ENCODE assay signal across 2 cellular contexts in the genomic region with DNA sequence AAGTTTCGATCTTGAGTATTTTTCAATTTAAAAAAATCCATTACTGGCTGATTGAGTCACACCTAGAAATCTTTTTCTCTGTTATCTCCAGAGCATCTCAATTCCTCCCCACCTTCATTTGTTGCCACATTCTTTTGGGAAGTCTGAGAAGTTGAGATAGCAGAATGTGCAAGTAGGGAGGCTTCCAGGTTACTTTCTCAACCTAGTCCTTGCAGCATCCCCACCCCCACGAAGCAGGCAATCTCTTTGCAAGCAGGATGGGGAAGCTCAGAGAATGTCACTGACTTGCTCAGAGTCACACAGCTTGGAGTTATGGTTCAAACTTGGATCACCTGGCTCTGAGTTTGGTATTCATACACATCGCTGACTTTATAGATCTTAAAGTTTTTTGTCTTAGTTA.
A peak's percentile ranks its signal among the peaks of the same experiment; 100 is the strongest.
TF ChIP-seq lines count a peak whose summit lies in the region.

No MANE protein-coding gene starts in this region.

TF ChIP-seq in K562, 482 proteins besides CTCF, POLR2A, EP300 and RAD21 (continued from another document and continues in another):
- no peak for TF ChIP-seq ZNF311 (CRISPR knock-in tag; IDR thresholded peaks at IDR 0.05)
- peak; percentile 28; the same call in 1 of the 2 replicates for TF ChIP-seq FOSL1 (tag; conservative IDR thresholded peaks at IDR 0.05)
- TF ChIP-seq NR2C2 (CRISPR knock-in tag; IDR thresholded peaks at IDR 0.05), result no peak
- TF ChIP-seq NR2C2 (tag; IDR thresholded peaks at IDR 0.05), result no peak
- peak; percentile 21; the same call in 1 of the 2 replicates for TF ChIP-seq JUND (IDR thresholded peaks at IDR 0.05; ENCODE audit: borderline replicate concordance, low read depth, low read length)
- TF ChIP-seq JUND (tag; IDR thresholded peaks at IDR 0.05; ENCODE audit: borderline replicate concordance, low read depth, low read length), result no peak
- 0 out of 2 replicates have a peak, but pooled peaks have one; percentile 21 for TF ChIP-seq SMAD4 (CRISPR knock-in tag; conservative IDR thresholded peaks at IDR 0.05)
- TF ChIP-seq, protein P1, sequence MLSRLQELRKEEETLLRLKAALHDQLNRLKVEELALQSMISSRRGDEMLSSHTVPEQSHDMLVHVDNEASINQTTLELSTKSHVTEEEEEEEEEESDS (CRISPR knock-in tag; IDR thresholded peaks at IDR 0.05), result no peak
- peak; percentile 14; the same call in 1 of the 2 replicates for TF ChIP-seq MECOM (CRISPR knock-in tag; IDR thresholded peaks at IDR 0.05)
- TF ChIP-seq KLF10 (CRISPR knock-in tag; IDR thresholded peaks at IDR 0.05), result no peak
- TF ChIP-seq SMARCA5 (IDR thresholded peaks at IDR 0.05), result peak; percentile 56; the same call in 1 of the 2 replicates
- TF ChIP-seq SP2 (IDR thresholded peaks at IDR 0.05; ENCODE audit: extremely low read depth, low read depth, low read length, poor library complexity, severe bottlenecking), result no peak
- no peak for TF ChIP-seq NR4A1 (CRISPR knock-in tag; IDR thresholded peaks at IDR 0.05)
- no peak for TF ChIP-seq NR4A1 (tag; IDR thresholded peaks at IDR 0.05)
- peak; percentile 51; the same call in 1 of the 2 replicates for TF ChIP-seq ETV1 (tag; conservative IDR thresholded peaks at IDR 0.05; ENCODE audit: low read depth)
- TF ChIP-seq, protein P2, sequence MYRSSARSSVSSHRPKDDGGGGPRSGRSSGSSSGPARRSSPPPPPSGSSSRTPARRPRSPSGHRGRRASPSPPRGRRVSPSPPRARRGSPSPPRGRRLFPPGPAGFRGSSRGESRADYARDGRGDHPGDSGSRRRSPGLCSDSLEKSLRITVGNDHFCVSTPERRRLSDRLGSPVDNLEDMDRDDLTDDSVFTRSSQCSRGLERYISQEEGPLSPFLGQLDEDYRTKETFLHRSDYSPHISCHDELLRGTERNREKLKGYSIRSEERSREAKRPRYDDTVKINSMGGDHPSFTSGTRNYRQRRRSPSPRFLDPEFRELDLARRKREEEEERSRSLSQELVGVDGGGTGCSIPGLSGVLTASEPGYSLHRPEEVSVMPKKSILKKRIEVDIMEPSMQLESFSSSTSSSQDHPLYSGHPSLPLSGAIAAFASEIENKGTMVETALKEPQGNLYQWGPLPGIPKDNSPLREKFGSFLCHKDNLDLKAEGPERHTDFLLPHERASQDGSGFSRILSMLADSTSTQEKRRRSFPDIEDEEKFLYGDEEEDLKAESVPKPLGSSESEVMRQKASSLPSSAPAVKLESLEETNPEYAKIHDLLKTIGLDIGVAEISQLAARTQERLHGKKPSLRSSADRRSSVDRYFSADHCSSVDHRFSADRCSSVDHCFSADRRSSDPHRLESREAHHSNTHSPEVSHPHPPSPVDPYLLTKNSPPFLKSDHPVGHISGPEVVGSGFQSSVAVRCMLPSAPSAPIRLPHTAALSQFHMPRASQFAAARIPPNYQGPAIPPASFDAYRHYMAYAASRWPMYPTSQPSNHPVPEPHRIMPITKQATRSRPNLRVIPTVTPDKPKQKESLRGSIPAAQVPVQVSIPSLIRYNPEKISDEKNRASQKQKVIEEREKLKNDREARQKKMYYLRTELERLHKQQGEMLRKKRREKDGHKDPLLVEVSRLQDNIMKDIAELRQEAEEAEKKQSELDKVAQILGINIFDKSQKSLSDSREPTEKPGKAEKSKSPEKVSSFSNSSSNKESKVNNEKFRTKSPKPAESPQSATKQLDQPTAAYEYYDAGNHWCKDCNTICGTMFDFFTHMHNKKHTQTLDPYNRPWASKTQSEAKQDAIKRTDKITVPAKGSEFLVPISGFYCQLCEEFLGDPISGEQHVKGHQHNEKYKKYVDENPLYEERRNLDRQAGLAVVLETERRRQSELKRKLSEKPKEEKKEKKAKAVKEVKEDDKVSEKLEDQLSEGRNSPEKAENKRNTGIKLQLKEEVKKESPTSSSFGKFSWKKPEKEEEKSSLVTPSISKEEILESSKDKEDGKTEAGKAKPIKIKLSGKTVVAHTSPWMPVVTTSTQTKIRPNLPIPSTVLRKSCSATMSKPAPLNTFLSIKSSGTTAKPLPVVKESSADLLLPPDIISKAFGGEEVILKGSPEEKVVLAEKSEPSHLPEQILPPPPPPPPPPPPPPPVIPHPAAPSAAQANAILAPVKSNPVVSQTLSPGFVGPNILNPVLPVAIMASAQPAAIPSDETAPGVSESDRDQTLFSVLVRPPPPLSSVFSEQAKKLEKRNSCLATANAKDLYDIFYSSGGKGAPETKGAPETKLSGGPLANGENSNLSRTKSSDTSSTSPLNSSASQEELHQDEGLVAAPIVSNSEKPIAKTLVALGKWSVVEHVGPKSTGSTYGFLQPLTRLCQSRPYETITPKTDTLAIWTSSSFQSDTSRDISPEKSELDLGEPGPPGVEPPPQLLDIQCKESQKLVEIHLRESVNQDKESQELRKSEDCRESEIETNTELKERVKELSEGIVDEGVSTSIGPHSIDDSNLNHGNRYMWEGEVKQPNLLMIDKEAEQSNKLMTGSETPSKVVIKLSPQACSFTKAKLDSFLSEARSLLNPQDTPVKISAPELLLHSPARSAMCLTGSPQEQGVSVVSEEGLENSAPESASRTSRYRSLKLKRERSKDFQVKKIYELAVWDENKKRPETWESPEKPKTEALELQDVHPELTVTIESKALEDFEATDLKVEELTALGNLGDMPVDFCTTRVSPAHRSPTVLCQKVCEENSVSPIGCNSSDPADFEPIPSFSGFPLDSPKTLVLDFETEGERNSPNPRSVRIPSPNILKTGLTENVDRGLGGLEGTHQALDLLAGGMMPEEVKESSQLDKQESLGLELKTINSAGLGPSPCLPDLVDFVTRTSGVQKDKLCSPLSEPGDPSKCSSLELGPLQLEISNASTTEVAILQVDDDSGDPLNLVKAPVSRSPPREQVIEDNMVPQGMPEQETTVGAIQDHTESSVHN (IDR thresholded peaks at IDR 0.05; ENCODE audit: borderline replicate concordance in 1 of 2, low read depth in 1 of 2), result 0 out of 4 replicates have a peak, but pooled peaks of 1 of the 2 experiments have one; percentile 14
- TF ChIP-seq STAT5A (IDR thresholded peaks at IDR 0.05; ENCODE audit: borderline replicate concordance, low read length), result no peak
- no peak for TF ChIP-seq TCF7 (IDR thresholded peaks at IDR 0.05; ENCODE audit: borderline replicate concordance)
- 0 out of 2 replicates have a peak, but pooled peaks have one; percentile 29 for TF ChIP-seq CBX1 (IDR thresholded peaks at IDR 0.05; ENCODE audit: low read depth)
- no peak for TF ChIP-seq KAT7 (CRISPR knock-in tag; IDR thresholded peaks at IDR 0.05; ENCODE audit: borderline replicate concordance)
- TF ChIP-seq SOX6 (IDR thresholded peaks at IDR 0.05), result peak; percentile 91
- TF ChIP-seq CEBPG (CRISPR knock-in tag; IDR thresholded peaks at IDR 0.05), result no peak
- peak; percentile 33 to 73; a peak in 3 of 4 replicates for TF ChIP-seq CEBPG (tag; conservative IDR thresholded peaks at IDR 0.05 in 1 of 2, IDR thresholded peaks at IDR 0.05 in 1 of 2)
- peak; percentile 71 for TF ChIP-seq TAL1 (IDR thresholded peaks at IDR 0.05)
- TF ChIP-seq C11orf30 (IDR thresholded peaks at IDR 0.05; ENCODE audit: low read depth), result no peak

TF ChIP-seq in neural cell, 6 proteins besides CTCF, POLR2A, EP300 and RAD21 (continued from another document):
- TF ChIP-seq, protein P3, sequence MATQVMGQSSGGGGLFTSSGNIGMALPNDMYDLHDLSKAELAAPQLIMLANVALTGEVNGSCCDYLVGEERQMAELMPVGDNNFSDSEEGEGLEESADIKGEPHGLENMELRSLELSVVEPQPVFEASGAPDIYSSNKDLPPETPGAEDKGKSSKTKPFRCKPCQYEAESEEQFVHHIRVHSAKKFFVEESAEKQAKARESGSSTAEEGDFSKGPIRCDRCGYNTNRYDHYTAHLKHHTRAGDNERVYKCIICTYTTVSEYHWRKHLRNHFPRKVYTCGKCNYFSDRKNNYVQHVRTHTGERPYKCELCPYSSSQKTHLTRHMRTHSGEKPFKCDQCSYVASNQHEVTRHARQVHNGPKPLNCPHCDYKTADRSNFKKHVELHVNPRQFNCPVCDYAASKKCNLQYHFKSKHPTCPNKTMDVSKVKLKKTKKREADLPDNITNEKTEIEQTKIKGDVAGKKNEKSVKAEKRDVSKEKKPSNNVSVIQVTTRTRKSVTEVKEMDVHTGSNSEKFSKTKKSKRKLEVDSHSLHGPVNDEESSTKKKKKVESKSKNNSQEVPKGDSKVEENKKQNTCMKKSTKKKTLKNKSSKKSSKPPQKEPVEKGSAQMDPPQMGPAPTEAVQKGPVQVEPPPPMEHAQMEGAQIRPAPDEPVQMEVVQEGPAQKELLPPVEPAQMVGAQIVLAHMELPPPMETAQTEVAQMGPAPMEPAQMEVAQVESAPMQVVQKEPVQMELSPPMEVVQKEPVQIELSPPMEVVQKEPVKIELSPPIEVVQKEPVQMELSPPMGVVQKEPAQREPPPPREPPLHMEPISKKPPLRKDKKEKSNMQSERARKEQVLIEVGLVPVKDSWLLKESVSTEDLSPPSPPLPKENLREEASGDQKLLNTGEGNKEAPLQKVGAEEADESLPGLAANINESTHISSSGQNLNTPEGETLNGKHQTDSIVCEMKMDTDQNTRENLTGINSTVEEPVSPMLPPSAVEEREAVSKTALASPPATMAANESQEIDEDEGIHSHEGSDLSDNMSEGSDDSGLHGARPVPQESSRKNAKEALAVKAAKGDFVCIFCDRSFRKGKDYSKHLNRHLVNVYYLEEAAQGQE (IDR thresholded peaks at IDR 0.05; ENCODE audit: borderline replicate concordance), result no peak
- TF ChIP-seq EZH2 (IDR thresholded peaks at IDR 0.05; ENCODE audit: borderline replicate concordance, insufficient read depth, low read length, poor library complexity, severe bottlenecking) (no peak), MXI1 (conservative IDR thresholded peaks at IDR 0.05; ENCODE audit: poor library complexity, severe bottlenecking) (no peak), TAF1 (IDR thresholded peaks at IDR 0.05; ENCODE audit: low read depth) (no peak), POLR2AphosphoS5 (IDR thresholded peaks at IDR 0.05) (no peak)
